7 cellular contexts compared by ENCODE assay signal in genomic region chr1:58969176-58969575, GRCh38.
DNase-seq lines count a peak whose midpoint lies in the region; TF ChIP-seq lines count a peak whose summit lies in the region.
"Not testable (repeated sequence)": the region's sequence is repeated elsewhere in the genome, so short reads cannot be mapped to it uniquely, and the experiment has no call there.

No MANE protein-coding gene starts in this region.

- H3K36me3 ChIP-seq in esophagus squamous epithelium; liver (ENCODE audit: control insufficient read depth in 4 of 4, insufficient read depth in 3 of 4, low read depth in 1 of 4, low read length in 3 of 4); prostate gland; subcutaneous abdominal adipose tissue (ENCODE audit: control insufficient read depth in 5 of 5, insufficient read depth in 5 of 5, low read length in 5 of 5): not testable (repeated sequence)

- TF ChIP-seq CTCF in esophagus squamous epithelium (IDR thresholded peaks at IDR 0.05); liver (IDR thresholded peaks at IDR 0.05; ENCODE audit: low read depth, low read length, missing input control); prostate gland (IDR thresholded peaks at IDR 0.05): not testable (repeated sequence)

- not testable (repeated sequence) for DNase-seq in T-helper 2 cell treated with Interferon-gamma antibody and Interleukin-4, amounts not matched to agents 5 μg/mL and 100 μg/mL, for 36 hours (ENCODE audit: low spot score); activated naive CD4-positive, alpha-beta T cell treated with anti-CD3 and anti-CD28 coated beads, Interleukin-2, amount 10 ng/mL, durations not matched to agents 7 days and 5 days; esophagus squamous epithelium (lab: John Stamatoyannopoulos, UW); prostate gland (ENCODE audit: low spot score)

- H3K9me3 ChIP-seq in esophagus squamous epithelium; liver (ENCODE audit: control insufficient read depth in 4 of 4, low read length in 3 of 4); prostate gland; subcutaneous abdominal adipose tissue (ENCODE audit: control insufficient read depth in 5 of 5, low read length in 5 of 5): not testable (repeated sequence)

- H3K9ac ChIP-seq in liver (ENCODE audit: low read depth in 1 of 2, low read length in 2 of 2); subcutaneous abdominal adipose tissue (ENCODE audit: low read length in 5 of 5): not testable (repeated sequence)

- peak overlapping the region in 2 of 3 donors; percentile 95 to 100 for H3K27ac Mint-ChIP-seq in IgD-negative memory B cell
- H3K27ac Mint-ChIP-seq in T-helper 2 cell treated with Interferon-gamma antibody and Interleukin-4, amounts not matched to agents 5 μg/mL and 100 μg/mL, for 36 hours = peak overlapping the region; percentile 99
- H3K27ac Mint-ChIP-seq in activated naive CD4-positive, alpha-beta T cell treated with anti-CD3 and anti-CD28 coated beads, Interleukin-2, amount 10 ng/mL, durations not matched to agents 7 days and 5 days = peak overlapping the region; percentile 99

- not testable (repeated sequence) for H3K27me3 ChIP-seq in esophagus squamous epithelium; liver (ENCODE audit: control insufficient read depth in 4 of 4, insufficient read depth in 4 of 4, low read length in 3 of 4); prostate gland (replicated peaks; ENCODE audit: insufficient read depth); subcutaneous abdominal adipose tissue (ENCODE audit: control insufficient read depth in 5 of 5, insufficient read depth in 4 of 5, low read length in 5 of 5)

- not testable (repeated sequence) for TF ChIP-seq RAD21 in liver (IDR thresholded peaks at IDR 0.05)

- not testable (repeated sequence) for H3K27me3 Mint-ChIP-seq in IgD-negative memory B cell; T-helper 2 cell treated with Interferon-gamma antibody and Interleukin-4, amounts not matched to agents 5 μg/mL and 100 μg/mL, for 36 hours (ENCODE audit: low read depth); activated naive CD4-positive, alpha-beta T cell treated with anti-CD3 and anti-CD28 coated beads, Interleukin-2, amount 10 ng/mL, durations not matched to agents 7 days and 5 days

- CTCF ChIA-PET in activated naive CD4-positive, alpha-beta T cell treated with anti-CD3 and anti-CD28 coated beads, Interleukin-2, amount 10 ng/mL, durations not matched to agents 7 days and 5 days (lab: Charles Lee) = interaction anchor here (1.4 to 1.8 kb wide), 3 partner anchors 10 to 78 kb away, joined by 3 to 8 read pairs (median 6); no protein-coding TSS in a partner anchor

- H3K4me3 ChIP-seq in esophagus squamous epithelium; liver (ENCODE audit: low read depth in 1 of 3, low read length in 3 of 3); prostate gland; subcutaneous abdominal adipose tissue (ENCODE audit: low read depth in 1 of 5, low read length in 5 of 5): not testable (repeated sequence)

- H3K27ac ChIP-seq in esophagus squamous epithelium = peak overlapping the region; percentile 13 to 93 (median 85)
- H3K27ac ChIP-seq in liver (ENCODE audit: low read depth in 1 of 2, low read length in 2 of 2) = peak overlapping the region; percentile 93 to 94
- H3K27ac ChIP-seq in prostate gland = peak overlapping the region; percentile 74 to 85
- H3K27ac ChIP-seq in subcutaneous abdominal adipose tissue (ENCODE audit: low read depth, low read length) = peak overlapping the region; percentile 86

- not testable (repeated sequence) for TF ChIP-seq POLR2A in esophagus squamous epithelium (IDR thresholded peaks at IDR 0.05); prostate gland (IDR thresholded peaks at IDR 0.05)

- peak overlapping the region in 2 of 4 donors; percentile 39 to 74 for H3K4me3 Mint-ChIP-seq in IgD-negative memory B cell
- not testable (repeated sequence) for H3K4me3 Mint-ChIP-seq in T-helper 2 cell treated with Interferon-gamma antibody and Interleukin-4, amounts not matched to agents 5 μg/mL and 100 μg/mL, for 36 hours; activated naive CD4-positive, alpha-beta T cell treated with anti-CD3 and anti-CD28 coated beads, Interleukin-2, amount 10 ng/mL, durations not matched to agents 7 days and 5 days

- intact Hi-C loops in esophagus squamous epithelium (cut with DNase I); prostate gland (cut with DNase I): not testable (repeated sequence)

- H3K36me3 Mint-ChIP-seq in IgD-negative memory B cell; T-helper 2 cell treated with Interferon-gamma antibody and Interleukin-4, amounts not matched to agents 5 μg/mL and 100 μg/mL, for 36 hours (ENCODE audit: low read depth); activated naive CD4-positive, alpha-beta T cell treated with anti-CD3 and anti-CD28 coated beads, Interleukin-2, amount 10 ng/mL, durations not matched to agents 7 days and 5 days: not testable (repeated sequence)

- H3K4me1 ChIP-seq in esophagus squamous epithelium (peaks cover 14 to 50% (median 14%) of the 10 kb centered on the region in 3 donors), liver (ENCODE audit: control insufficient read depth in 4 of 4, insufficient read depth in 4 of 4, low read length in 3 of 4) (peaks cover 5 to 31% (median 15%) of the 10 kb centered on the region in 4 donors), subcutaneous abdominal adipose tissue (ENCODE audit: control insufficient read depth in 5 of 5, insufficient read depth in 5 of 5, low read length in 5 of 5) (peaks cover 4 to 19% (median 15%) of the 10 kb centered on the region in 5 donors)
- H3K4me1 ChIP-seq in prostate gland (replicated peaks) = not testable (repeated sequence)

- not testable (repeated sequence) for H3K9me3 Mint-ChIP-seq in IgD-negative memory B cell; T-helper 2 cell treated with Interferon-gamma antibody and Interleukin-4, amounts not matched to agents 5 μg/mL and 100 μg/mL, for 36 hours; activated naive CD4-positive, alpha-beta T cell treated with anti-CD3 and anti-CD28 coated beads, Interleukin-2, amount 10 ng/mL, durations not matched to agents 7 days and 5 days

- peaks cover 43 to 57% (median 51%) of the 10 kb centered on the region in 3 donors for H3K4me1 Mint-ChIP-seq in IgD-negative memory B cell
- peaks cover 36% of the 10 kb centered on the region for H3K4me1 Mint-ChIP-seq in T-helper 2 cell treated with Interferon-gamma antibody and Interleukin-4, amounts not matched to agents 5 μg/mL and 100 μg/mL, for 36 hours (ENCODE audit: low read depth)
- H3K4me1 Mint-ChIP-seq in activated naive CD4-positive, alpha-beta T cell treated with anti-CD3 and anti-CD28 coated beads, Interleukin-2, amount 10 ng/mL, durations not matched to agents 7 days and 5 days = peaks cover 43% of the 10 kb centered on the region
